In genomic region chr19:49593233-49594113, GRCh38 we compare ENCODE assay signal across 1 cellular context.
TF ChIP-seq lines count a peak whose summit lies in the region.

No MANE protein-coding gene starts in this region.

TF ChIP-seq in A549, 52 proteins besides CTCF, POLR2A, EP300 and RAD21 (continued from another document):
- TF ChIP-seq PBX3 (IDR thresholded peaks at IDR 0.05): peak; percentile 14; the same call in 1 of the 2 replicates
- no peak for TF ChIP-seq CHD2 (IDR thresholded peaks at IDR 0.05; ENCODE audit: low read length, partially characterized antibody)
- TF ChIP-seq EHF (CRISPR knock-in tag; IDR thresholded peaks at IDR 0.05): no peak
